Comparison of ENCODE assay signal across 8 cellular contexts in the genomic region with DNA sequence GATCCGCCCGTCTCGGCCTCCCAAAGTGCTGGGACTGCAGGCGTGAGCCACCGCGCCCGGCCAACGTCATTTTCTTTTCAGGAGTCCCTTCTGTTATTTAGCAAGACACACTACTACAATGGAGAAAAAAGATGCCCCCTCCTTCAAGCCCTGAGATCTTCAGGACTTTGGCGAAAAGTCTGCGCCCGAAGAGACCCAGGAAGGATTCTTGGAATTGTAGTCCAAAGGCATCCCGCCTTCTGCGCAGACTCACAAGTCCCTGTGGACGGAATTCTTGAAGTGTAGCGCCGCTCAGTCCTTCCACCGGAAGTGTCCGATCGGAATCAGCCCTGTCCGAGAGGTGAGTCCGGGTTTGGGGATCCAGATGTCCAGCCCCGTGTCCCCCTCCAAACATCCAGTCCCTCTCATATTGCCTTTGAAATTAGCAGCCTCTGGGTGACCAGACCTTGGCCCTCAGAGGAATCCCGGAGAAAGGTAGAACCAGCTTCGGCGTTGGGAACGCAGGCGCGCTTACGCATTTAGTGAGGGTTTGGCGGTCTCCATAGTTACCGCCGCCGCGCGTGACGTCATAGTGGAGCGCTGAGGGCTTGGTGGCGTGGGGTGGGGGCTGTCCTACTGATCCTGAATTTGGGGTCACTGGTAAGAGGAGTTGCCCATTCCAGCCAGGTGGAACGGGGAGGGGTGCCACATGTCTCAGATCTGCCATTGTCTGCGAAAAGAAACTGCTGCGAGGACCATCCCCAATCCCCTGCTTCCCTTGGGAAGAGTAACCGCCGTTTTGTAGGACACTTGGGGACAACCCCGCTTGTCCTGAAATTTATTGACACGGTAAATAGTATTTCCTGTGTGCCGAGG. TPM values are rescaled to one million over a fixed set of nuclear protein-coding genes. Genes with fewer than 3 reads are reported as not detected.
DNase-seq lines count a peak whose midpoint lies in the region; ATAC-seq, FAIRE-seq and TF ChIP-seq lines count a peak whose summit lies in the region.

No MANE protein-coding gene starts in this region.

- H3K9me1 ChIP-seq in keratinocyte (ENCODE audit: control insufficient read depth, extremely low read depth, insufficient read depth, low read length): no peaks in the 10 kb centered on the region

- H3K4me3 ChIP-seq in AG10803 (ENCODE audit: low read length) (peak overlapping the region; percentile 99), keratinocyte (ENCODE audit: control insufficient read depth in 2 of 3, extremely low read depth in 1 of 3, insufficient read depth in 2 of 3, low read depth in 1 of 3, low read length in 3 of 3) (peak overlapping the region; percentile 62 to 96 (median 93))

- peaks cover 4 to 6% of the 10 kb centered on the region in 2 experiments for H3K36me3 ChIP-seq in keratinocyte (ENCODE audit: control insufficient read depth in 2 of 2, extremely low read depth in 1 of 2, insufficient read depth in 2 of 2, low read length in 2 of 2)

- ATAC-seq in HG03378 (IDR thresholded peaks at IDR 0.05; ENCODE audit: unreplicated experiment): peak; percentile 57

- peak overlapping the region; percentile 99 for H3K27ac ChIP-seq in keratinocyte (ENCODE audit: control insufficient read depth, insufficient read depth, low read length)

- dilution Hi-C loops in keratinocyte (cut with MboI; ENCODE audit: extremely low pct_ligation_motif_present, low sequenced_read_pairs): no loop called here

- H3K9ac ChIP-seq in keratinocyte (ENCODE audit: control insufficient read depth, extremely low read depth, insufficient read depth, low read length): peak overlapping the region; percentile 96

- peak overlapping the region; percentile 92 for H3K4me2 ChIP-seq in keratinocyte (ENCODE audit: control insufficient read depth, extremely low read depth, insufficient read depth, low read depth, low read length)

- no peaks in the 10 kb centered on the region for H4K20me1 ChIP-seq in keratinocyte (ENCODE audit: control insufficient read depth, extremely low read depth, insufficient read depth, low read length)

- no peaks in the 10 kb centered on the region for H3K27me3 ChIP-seq in keratinocyte (ENCODE audit: control insufficient read depth, extremely low read depth, insufficient read depth, low read length)

- H3K4me1 ChIP-seq in keratinocyte (ENCODE audit: control insufficient read depth, extremely low read depth, insufficient read depth, low read length): peaks cover 8% of the 10 kb centered on the region

- FAIRE-seq in keratinocyte (lab: Jason Lieb, UNC): no peak

- H3K9me3 ChIP-seq in keratinocyte (ENCODE audit: control insufficient read depth, low read depth, low read length): no peaks in the 10 kb centered on the region

- TF ChIP-seq POLR2A in GM19099 (IDR thresholded peaks at IDR 0.05; ENCODE audit: extremely low read depth, insufficient read length, low read depth): peak; percentile 45

- peaks cover 17% of the 10 kb centered on the region for H3K79me2 ChIP-seq in keratinocyte (ENCODE audit: control insufficient read depth, insufficient read depth, low read length)

- peak overlapping the region; percentile 98 for H2AFZ ChIP-seq in keratinocyte (ENCODE audit: control insufficient read depth, low read length)

- TF ChIP-seq CTCF in AG10803 (conservative IDR thresholded peaks at IDR 0.05; ENCODE audit: low read length) (no peak), keratinocyte (optimal IDR thresholded peaks at IDR 0.05 in 1 of 3, IDR thresholded peaks at IDR 0.05 in 1 of 3, conservative IDR thresholded peaks at IDR 0.05 in 1 of 3; ENCODE audit: extremely low read depth in 1 of 3, insufficient read depth in 2 of 3, low read length in 3 of 3) (no peak)

- DNase-seq in AG10803 (ENCODE audit: low read depth) (peak; percentile 97), NCI-H446 (lab: John Stamatoyannopoulos, UW) (peak; percentile 91 to 93), cerebellum (ENCODE audit: low spot score) (peak; percentile 92), keratinocyte (ENCODE audit: low read depth, low spot score) (peak; percentile 55)
- peak; percentile 88 for DNase-seq in activated CD4-positive, alpha-beta T cell treated with anti-CD3 and anti-CD28 coated beads for 1 hour
- DNase-seq in stimulated activated CD4-positive, alpha-beta T cell treated with anti-CD3 and anti-CD28 coated beads, Interleukin-12 subunit alpha, Interleukin-12 subunit beta, amount 100 ng/mL, for 4 hours: peak; percentile 89

RNA-seq across cellular contexts. Expression of a gene that starts 0.5 kb away (rescaled TPM):
- total RNA-seq in cerebellum: 1.4 TPM
- polyA plus RNA-seq in keratinocyte: 1.1 to 3.6 TPM (median 2.1 TPM) in 3 replicates
- 12.0 TPM for polyA plus RNA-seq in keratinocyte (2011; ENCODE audit: low read depth)
- polyA plus RNA-seq in keratinocyte (2011; cell fraction: cytosol; rRNA removed): 1.4 and 2.8 TPM in 2 replicates
- 7.2 and 7.8 TPM in 2 replicates for polyA plus RNA-seq in keratinocyte (2011; cell fraction: nucleus; rRNA removed)
- polyA plus RNA-seq in keratinocyte (2012; ENCODE audit: low replicate concordance): 2.4 and 13.6 TPM in 2 replicates
- 0.13 to 4.6 TPM (median 1.8 TPM) in 3 replicates for polyA minus RNA-seq in keratinocyte
- 1.5 TPM for polyA minus RNA-seq in keratinocyte (2011; cell fraction: cytosol; rRNA and poly(A)+ RNA removed)
- polyA minus RNA-seq in keratinocyte (2011; cell fraction: nucleus; rRNA and poly(A)+ RNA removed): 5.0 and 10.0 TPM in 2 replicates

RNA-seq across cellular contexts. Expression of a gene that starts 43.6 kb away (rescaled TPM):
- total RNA-seq in cerebellum: 12.8 TPM
- polyA plus RNA-seq in keratinocyte: 0.99 to 1.5 TPM (median 1.0 TPM) in 3 replicates
- 3.9 TPM for polyA plus RNA-seq in keratinocyte (2011; ENCODE audit: low read depth)
- 0.49 and 0.70 TPM in 2 replicates for polyA plus RNA-seq in keratinocyte (2011; cell fraction: cytosol; rRNA removed)
- 1.00 and 1.8 TPM in 2 replicates for polyA plus RNA-seq in keratinocyte (2011; cell fraction: nucleus; rRNA removed)
- polyA plus RNA-seq in keratinocyte (2012; ENCODE audit: low replicate concordance): 0.95 and 3.1 TPM in 2 replicates
- polyA minus RNA-seq in keratinocyte: 0.49 to 0.83 TPM in 2 of 3 replicates, not detected in the other
- not detected for polyA minus RNA-seq in keratinocyte (2011; cell fraction: cytosol; rRNA and poly(A)+ RNA removed)
- 0.32 and 0.62 TPM in 2 replicates for polyA minus RNA-seq in keratinocyte (2011; cell fraction: nucleus; rRNA and poly(A)+ RNA removed)

Comparison
In these comparisons a context has a peak if more than half of its experiments do, and no peak if none do; other contexts are left out.
1. Peak in every context shown above with its lines: DNase-seq, ATAC-seq, H3K4me3 ChIP-seq and H3K27ac ChIP-seq.